ENCODE assay signal across 11 cellular contexts in genomic region chr2:28407976-28408690, GRCh38. TPM values are rescaled to one million over a fixed set of nuclear protein-coding genes. Genes with fewer than 3 reads are reported as not detected.
DNase-seq lines count a peak whose midpoint lies in the region; ATAC-seq, FAIRE-seq and TF ChIP-seq lines count a peak whose summit lies in the region.
"Had no signal": no experiment of that assay in that cellular context is flagged by ENCODE, and none has a peak within 500 bp of the region (broad histone marks: within the 10 kb centered on the region; RNA-seq: fewer than 3 reads in every experiment).

No MANE protein-coding gene starts in this region.

- DNase-seq in CD14-positive monocyte (ENCODE audit: low spot score) = peak; percentile 35
- no peak for DNase-seq in HTR-8/SVneo (ENCODE audit: insufficient read length, low spot score)
- no peak for DNase-seq in mammary epithelial cell
- no peak for DNase-seq in neural progenitor cell (ENCODE audit: low spot score)
- no peak for DNase-seq in AG08395 (ENCODE audit: low spot score)
- no peak for DNase-seq in amygdala (lab: John Stamatoyannopoulos, UW)
- DNase-seq: Kasumi-1 had no signal

- TF ChIP-seq CTCF in CD14-positive monocyte (IDR thresholded peaks at IDR 0.05) (no peak), mammary epithelial cell (conservative IDR thresholded peaks at IDR 0.05 in 1 of 2, IDR thresholded peaks at IDR 0.05 in 1 of 2; ENCODE audit: extremely low read depth in 1 of 2, insufficient read depth in 1 of 2, low read depth in 1 of 2, low read length in 2 of 2) (no peak), neural progenitor cell (IDR thresholded peaks at IDR 0.05) (no peak)

- peak; percentile 81 for FAIRE-seq in HTR-8/SVneo (lab: Jason Lieb, UNC)
- FAIRE-seq: GM18507 had no signal

- in situ Hi-C loops in mammary epithelial cell (cut with MboI; ENCODE audit: low sequenced_read_pairs in 2 of 2) = loop anchor here in 1 of 2 donors (5.0 to 10.0 kb wide), 2 partner anchors 39 to 703 kb away; no protein-coding TSS in a partner anchor

- H3K27me3 ChIP-seq in mammary epithelial cell (ENCODE audit: insufficient read depth, low read length) (no peaks in the 10 kb centered on the region), neural progenitor cell (no peaks in the 10 kb centered on the region)

- peak overlapping the region; percentile 48 for H3K27ac ChIP-seq in mammary epithelial cell (ENCODE audit: insufficient read depth, low read depth, low read length)
- H3K27ac ChIP-seq in neural progenitor cell = no peak overlapping the region

- no peak overlapping the region for H3K4me3 ChIP-seq in mammary epithelial cell (replicated peaks in 1 of 3; ENCODE audit: insufficient read depth in 1 of 3, low read depth in 2 of 3, low read length in 3 of 3)
- no peak overlapping the region for H3K4me3 ChIP-seq in neural progenitor cell

- CTCF ChIA-PET in mammary epithelial cell (lab: Charles Lee; ENCODE audit: low non-redundant PET) = interaction anchor here (0.6 kb wide), 1 partner anchor 655 kb away, joined by 3 read pairs; no protein-coding TSS in a partner anchor

- H3K9ac ChIP-seq in mammary epithelial cell (ENCODE audit: insufficient read depth, low read length) (no peak overlapping the region), neural progenitor cell (no peak overlapping the region)

- H3K27ac Mint-ChIP-seq in CD14-positive monocyte (peak overlapping the region; percentile 94 to 97 (median 95)), neural progenitor cell (no peak overlapping the region)
- H3K27ac Mint-ChIP-seq: nephron had no signal

- H3K36me3 ChIP-seq in mammary epithelial cell (ENCODE audit: insufficient read depth, low read length) = peaks cover 56% of the 10 kb centered on the region
- H3K36me3 ChIP-seq in neural progenitor cell = no peaks in the 10 kb centered on the region

- peak overlapping the region; percentile 37 for H3K4me2 ChIP-seq in mammary epithelial cell (ENCODE audit: insufficient read depth, low read depth, low read length)
- H3K4me2 ChIP-seq in neural progenitor cell = no peak overlapping the region

- WGBS in mammary epithelial cell (ENCODE audit: low coverage, missing lambda C conversion rate) = 72% methylated on average over 4 of the region's 5 CpGs

- H3K9me3 Mint-ChIP-seq in CD14-positive monocyte (peaks cover 0 to 2% (median 0%) of the 10 kb centered on the region in 7 donors), neural progenitor cell (no peaks in the 10 kb centered on the region)
- H3K9me3 Mint-ChIP-seq: nephron had no signal

- H4K20me1 ChIP-seq in mammary epithelial cell (ENCODE audit: insufficient read depth, low read length) (no peaks in the 10 kb centered on the region), neural progenitor cell (ENCODE audit: low read depth) (no peaks in the 10 kb centered on the region)

- H3K4me1 Mint-ChIP-seq in CD14-positive monocyte (peaks cover 87% of the 10 kb centered on the region), neural progenitor cell (peaks cover 4% of the 10 kb centered on the region)

- no peaks in the 10 kb centered on the region for H3F3A ChIP-seq in neural progenitor cell (ENCODE audit: low read depth)

- dilution Hi-C loops in mammary epithelial cell (cut with HindIII; ENCODE audit: low sequenced_read_pairs) = loop anchor here (5.0 to 25.0 kb wide), 2 partner anchors 421 to 696 kb away; no protein-coding TSS in a partner anchor

- intact Hi-C loops in CD14-positive monocyte (cut with micrococcal nuclease) = loop anchor here (2.0 to 10.0 kb wide), 3 partner anchors 15 to 653 kb away; partner anchors contain the start of gene FOSL2 (in 2 of the 2)
- intact Hi-C loops in mammary epithelial cell (cut with micrococcal nuclease) = no loop called here

- ATAC-seq in GM21717 (IDR thresholded peaks at IDR 0.05; ENCODE audit: unreplicated experiment) (no peak), HG02852 (IDR thresholded peaks at IDR 0.05; ENCODE audit: unreplicated experiment) (no peak)

- peaks cover 94 to 100% of the 10 kb centered on the region in 2 donors for H3K36me3 Mint-ChIP-seq in CD14-positive monocyte
- H3K36me3 Mint-ChIP-seq in neural progenitor cell = peaks cover 5% of the 10 kb centered on the region

- H3K9me3 ChIP-seq in mammary epithelial cell (replicated peaks; ENCODE audit: insufficient read depth, low read length) (no peaks in the 10 kb centered on the region), neural progenitor cell (ENCODE audit: low read depth) (no peaks in the 10 kb centered on the region)

- H3K4me1 ChIP-seq in mammary epithelial cell (ENCODE audit: insufficient read depth, low read length) (peaks cover 58% of the 10 kb centered on the region), neural progenitor cell (no peaks in the 10 kb centered on the region)

- H2AFZ ChIP-seq in mammary epithelial cell (ENCODE audit: low read depth, low read length) (no peak overlapping the region), neural progenitor cell (replicated peaks) (no peak overlapping the region)

- H3K27me3 Mint-ChIP-seq in CD14-positive monocyte (ENCODE audit: low read depth in 3 of 3) (peaks cover 0 to 2% (median 2%) of the 10 kb centered on the region in 3 donors), neural progenitor cell (ENCODE audit: insufficient read depth, low read depth) (peaks cover 4% of the 10 kb centered on the region)

- H3K79me2 ChIP-seq in mammary epithelial cell (ENCODE audit: insufficient read depth, low read length) (peaks cover 90% of the 10 kb centered on the region), neural progenitor cell (ENCODE audit: low read depth) (no peaks in the 10 kb centered on the region)

- no TSS peak for BruUV-seq in mammary epithelial cell (replicated peaks; lab: Mats Ljungman, UMichigan)

- H3K4me3 Mint-ChIP-seq in CD14-positive monocyte = no peak overlapping the region
- H3K4me3 Mint-ChIP-seq in neural progenitor cell = peak overlapping the region; percentile 33
- H3K4me3 Mint-ChIP-seq: nephron had no signal

RNA-seq across cellular contexts. Expression of gene FOSL2, which starts 15.5 kb away (rescaled TPM):
- 10 to 100 TPM; 24.8 to 28.6 TPM for polyA plus RNA-seq in CD14-positive monocyte
- total RNA-seq in mammary epithelial cell = 10 to 100 TPM; 89.9 to 92.9 TPM
- 30.6 TPM for polyA plus RNA-seq in mammary epithelial cell
- polyA minus RNA-seq in mammary epithelial cell = 126 TPM
- 1.3 and 3.7 TPM in 2 replicates for total RNA-seq in neural progenitor cell (ENCODE audit: low replicate concordance)

Comparison
In these comparisons a context has a peak if more than half of its experiments do, and no peak if none do; other contexts are left out.
1. RNA of gene FOSL2, which starts 15.5 kb away (total RNA-seq): 89.9 to 92.9 TPM in mammary epithelial cell; 1.3 to 3.7 TPM in neural progenitor cell; every median in the first group is over 10 times any median in the second.